ENCODE assay signal across 1 cellular context in genomic region chr13:22130254-22130653, GRCh38.
TF ChIP-seq lines count a peak whose summit lies in the region.

No MANE protein-coding gene starts in this region.

TF ChIP-seq in IMR-90, 13 proteins besides CTCF, POLR2A, EP300 and RAD21:
- TF ChIP-seq MAFK (IDR thresholded peaks at IDR 0.05; ENCODE audit: low read depth, low read length): peak; percentile 31; the same call in 1 of the 2 replicates
- TF ChIP-seq MAZ (IDR thresholded peaks at IDR 0.05; ENCODE audit: borderline replicate concordance, low read depth, low read length): no peak
